In the genomic region with DNA sequence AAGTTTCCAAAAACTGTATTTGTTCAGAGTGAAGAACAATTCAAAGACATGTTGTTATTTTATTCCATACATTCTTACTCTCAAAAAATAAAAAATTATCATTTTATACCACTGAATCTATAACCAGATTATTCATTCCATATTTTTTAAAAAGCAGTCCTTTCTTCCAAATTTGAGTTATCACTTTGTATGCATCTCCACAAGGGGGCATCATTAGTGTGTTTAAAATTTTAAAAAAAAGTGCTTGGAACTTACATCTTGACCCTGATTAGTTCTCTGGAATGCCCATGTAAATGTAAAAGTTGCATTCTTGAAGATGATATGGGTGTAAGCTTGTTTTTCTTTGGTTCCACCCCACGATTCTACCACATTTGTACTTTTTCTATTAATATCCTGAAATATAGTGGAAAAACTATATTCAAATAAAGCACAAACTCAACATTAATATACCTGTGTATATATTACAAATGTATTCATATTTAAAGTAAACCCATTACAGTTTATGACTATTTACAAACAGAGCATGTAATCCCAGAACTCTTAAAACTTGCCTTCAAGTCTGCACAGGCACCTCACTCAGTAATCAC, we compare ENCODE assay signal across 9 cellular contexts.
DNase-seq lines count a peak whose midpoint lies in the region; ATAC-seq, FAIRE-seq and TF ChIP-seq lines count a peak whose summit lies in the region.
"Had no signal": no experiment of that assay in that cellular context is flagged by ENCODE, and none has a peak within 500 bp of the region (broad histone marks: within the 10 kb centered on the region; RNA-seq: fewer than 3 reads in every experiment).

No MANE protein-coding gene starts in this region.

- peaks cover 13% of the 10 kb centered on the region for H3K27me3 Mint-ChIP-seq in Calu3 (ENCODE audit: unreplicated experiment)
- H3K27me3 Mint-ChIP-seq in HFFc6 (ENCODE audit: insufficient read depth) = peaks cover 3% of the 10 kb centered on the region
- no peaks in the 10 kb centered on the region for H3K27me3 Mint-ChIP-seq in astrocyte (ENCODE audit: low read depth, unreplicated experiment)

- H3K27ac Mint-ChIP-seq in Calu3 (ENCODE audit: unreplicated experiment) (no peak overlapping the region), HFFc6 (no peak overlapping the region), astrocyte (ENCODE audit: unreplicated experiment) (no peak overlapping the region)

- CTCF ChIA-PET in Calu3 (lab: Charles Lee) = no interaction called here

- FAIRE-seq in astrocyte (lab: Jason Lieb, UNC) = no peak

- H3K4me1 Mint-ChIP-seq in Calu3 (ENCODE audit: low read depth, unreplicated experiment) = no peaks in the 10 kb centered on the region
- H3K4me1 Mint-ChIP-seq in HFFc6 (ENCODE audit: low read depth) = peaks cover 17% of the 10 kb centered on the region
- H3K4me1 Mint-ChIP-seq in astrocyte (ENCODE audit: low read depth, unreplicated experiment) = no peaks in the 10 kb centered on the region

- H3K9me3 ChIP-seq in astrocyte (ENCODE audit: insufficient read depth, low read depth, low read length) (no peaks in the 10 kb centered on the region), lower lobe of right lung (no peaks in the 10 kb centered on the region)

- H3K27me3 ChIP-seq in astrocyte (ENCODE audit: insufficient read depth, low read length) (no peaks in the 10 kb centered on the region), lower lobe of right lung (ENCODE audit: low read depth) (no peaks in the 10 kb centered on the region)

- H3K4me3 Mint-ChIP-seq in Calu3 (ENCODE audit: low read depth, unreplicated experiment) (no peak overlapping the region), HFFc6 (no peak overlapping the region), astrocyte (ENCODE audit: unreplicated experiment) (no peak overlapping the region)

- BruUV-seq in Calu3 (replicated peaks; lab: Mats Ljungman, UMichigan) = no TSS peak

- H3K4me1 ChIP-seq in astrocyte (ENCODE audit: insufficient read depth, low read length) (no peaks in the 10 kb centered on the region), lower lobe of right lung (no peaks in the 10 kb centered on the region)

- H3K4me3 ChIP-seq in astrocyte (ENCODE audit: insufficient read depth, low read depth, low read length) = no peak overlapping the region
- no peak overlapping the region for H3K4me3 ChIP-seq in lower lobe of right lung

- H3K36me3 ChIP-seq in astrocyte (ENCODE audit: insufficient read depth, low read length) = no peaks in the 10 kb centered on the region
- H3K36me3 ChIP-seq in lower lobe of right lung = peaks cover 21% of the 10 kb centered on the region

- H3K36me3 Mint-ChIP-seq in Calu3 (ENCODE audit: insufficient read depth, unreplicated experiment) (no peaks in the 10 kb centered on the region), HFFc6 (ENCODE audit: low read depth) (no peaks in the 10 kb centered on the region), astrocyte (ENCODE audit: low read depth, unreplicated experiment) (peaks cover 2% of the 10 kb centered on the region)

- TF ChIP-seq CTCF in Calu3 (IDR thresholded peaks at IDR 0.05; ENCODE audit: unreplicated experiment) = no peak
- TF ChIP-seq CTCF in HFFc6 (IDR thresholded peaks at IDR 0.05) = peak; percentile 81
- TF ChIP-seq CTCF in astrocyte (IDR thresholded peaks at IDR 0.05; ENCODE audit: insufficient read depth, low read depth, low read length) = peak; percentile 60
- TF ChIP-seq CTCF in lower lobe of right lung (IDR thresholded peaks at IDR 0.05) = peak; percentile 35

- H3K9ac ChIP-seq in astrocyte (ENCODE audit: low read length) = no peak overlapping the region

- no peaks in the 10 kb centered on the region for H4K20me1 ChIP-seq in astrocyte (ENCODE audit: insufficient read depth, low read length)

- no peak for TF ChIP-seq POLR2A in GM18505 (IDR thresholded peaks at IDR 0.05; ENCODE audit: borderline replicate concordance, extremely low read depth, insufficient read depth, insufficient read length)

- intact Hi-C loops in Calu3 (cut with micrococcal nuclease; ENCODE audit: unreplicated experiment) = no loop called here
- intact Hi-C loops in lower lobe of right lung (cut with DNase I) = no loop called here

- no peaks in the 10 kb centered on the region for H3K79me2 ChIP-seq in astrocyte (ENCODE audit: insufficient read depth, low read length)

- DNase-seq in Calu3 = peak; percentile 2
- no peak for DNase-seq in HFFc6
- DNase-seq in astrocyte (ENCODE audit: low read depth) = no peak
- DNase-seq in lower lobe of right lung = no peak
- DNase-seq in activated gamma-delta T cell (lab: John Stamatoyannopoulos, UW) = no peak
- no peak for DNase-seq in DMS79 treated with DMSO at 0.1 percent for 48 hours (lab: John Stamatoyannopoulos, UW)
- DNase-seq: activated CD4-positive, alpha-beta T cell treated with anti-CD3 and anti-CD28 coated beads, Interleukin-2, amount 50 U/mL, for 4 hours had no signal

- H3K27ac ChIP-seq in astrocyte (ENCODE audit: low read depth, low read length) (no peak overlapping the region), lower lobe of right lung (no peak overlapping the region)

- ATAC-seq in lower lobe of right lung (no peak), GM18517 (IDR thresholded peaks at IDR 0.05; ENCODE audit: unreplicated experiment) (no peak), GM18505 (IDR thresholded peaks at IDR 0.05; ENCODE audit: unreplicated experiment) (no peak)

- H2AFZ ChIP-seq in astrocyte (ENCODE audit: low read depth, low read length) = no peak overlapping the region

- no peak overlapping the region for H3K4me2 ChIP-seq in astrocyte (ENCODE audit: low read length)

- no peaks in the 10 kb centered on the region for H3K9me3 Mint-ChIP-seq in Calu3 (ENCODE audit: low read depth, unreplicated experiment)
- H3K9me3 Mint-ChIP-seq in HFFc6 = no peaks in the 10 kb centered on the region
- H3K9me3 Mint-ChIP-seq in astrocyte (ENCODE audit: unreplicated experiment) = no peaks in the 10 kb centered on the region
